Comparison of ENCODE assay signal across 12 cellular contexts in the genomic region with DNA sequence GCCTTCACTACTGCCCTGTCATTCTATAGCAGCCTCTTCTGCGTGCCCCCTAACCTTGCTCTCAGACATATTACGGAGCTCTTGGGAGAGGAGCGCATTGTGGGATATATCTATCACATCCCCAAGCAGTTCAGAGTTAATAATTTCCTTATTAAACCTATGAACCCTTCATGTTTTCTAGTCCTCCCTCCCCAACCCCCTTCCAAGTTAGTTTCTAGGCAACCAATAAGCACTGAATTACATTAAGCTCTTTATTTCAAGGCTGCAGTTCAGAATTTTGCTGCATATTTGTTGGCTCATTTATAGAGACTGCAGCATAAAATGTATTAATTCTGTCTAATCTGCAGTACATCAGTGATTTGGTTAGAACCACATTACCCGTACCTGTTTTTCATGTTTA.
"Had no signal": no experiment of that assay in that cellular context is flagged by ENCODE, and none has a peak within 500 bp of the region (broad histone marks: within the 10 kb centered on the region; RNA-seq: fewer than 3 reads in every experiment).

No MANE protein-coding gene starts in this region.

- DNase-seq: cortex of kidney; effector memory CD8-positive, alpha-beta T cell; esophagus squamous epithelium; foreskin fibroblast; glutamatergic neuron; left colon; mesendoderm; naive thymus-derived CD4-positive, alpha-beta T cell; right cardiac atrium; stimulated activated CD4-positive, alpha-beta T cell treated with anti-CD3 and anti-CD28 coated beads, Interleukin-2, amount 100 ng/mL, for 48 hours; stimulated activated naive CD4-positive, alpha-beta T cell treated with Interleukin-2 at 50 U/mL for 16 hours had no signal

- ATAC-seq: effector memory CD8-positive, alpha-beta T cell; gastroesophageal sphincter; left colon; naive thymus-derived CD4-positive, alpha-beta T cell; right cardiac atrium had no signal
